Comparison of ENCODE assay signal across 29 cellular contexts in genomic region chr12:62856454-62856853, GRCh38.
"Had no signal": no experiment of that assay in that cellular context is flagged by ENCODE, and none has a peak within 500 bp of the region (broad histone marks: within the 10 kb centered on the region; RNA-seq: fewer than 3 reads in every experiment).

No MANE protein-coding gene starts in this region.

- DNase-seq: dermis blood vessel endothelial cell; dorsolateral prefrontal cortex; effector CD4-positive, alpha-beta T cell; effector memory CD8-positive, alpha-beta T cell; endodermal cell; erythroblast; esophagus squamous epithelium; foreskin fibroblast; foreskin melanocyte; gastrocnemius medialis; glutamatergic neuron; head of caudate nucleus; heart right ventricle; hippocampal formation; left cardiac atrium; left lung; left ventricle myocardium superior; lower lobe of right lung; mesenchymal stem cell; mucosa of descending colon; naive B cell had no signal

- H3K4me3 Mint-ChIP-seq: effector memory CD8-positive, alpha-beta T cell; endodermal cell; mesothelial cell of epicardium; naive B cell had no signal

- H3K4me1 ChIP-seq: esophagus squamous epithelium, left lung had no signal

- ATAC-seq: effector memory CD8-positive, alpha-beta T cell; esophagus mucosa; gastrocnemius medialis; heart right ventricle; left cardiac atrium; left lung; left ventricle myocardium superior; lower lobe of right lung; mucosa of descending colon had no signal

- H3K4me3 ChIP-seq: coronary artery, dorsolateral prefrontal cortex, esophagus squamous epithelium, gastrocnemius medialis, heart right ventricle, left lung, lower lobe of right lung, mucosa of descending colon had no signal

- H3K4me1 Mint-ChIP-seq: naive B cell had no signal

- H3K9me3 ChIP-seq: esophagus squamous epithelium, gastrocnemius medialis, heart right ventricle, left lung, lower lobe of right lung, mucosa of descending colon had no signal

- H3K36me3 ChIP-seq: esophagus squamous epithelium, gastrocnemius medialis, heart right ventricle, left lung, lower lobe of right lung had no signal

- H3K27me3 Mint-ChIP-seq: naive B cell had no signal

- H3K36me3 Mint-ChIP-seq: mesothelial cell of epicardium, naive B cell had no signal

- FAIRE-seq: colon, endometrium, islet of Langerhans, keratinocyte had no signal

- H3K27ac ChIP-seq: coronary artery, epithelial cell of prostate, esophagus squamous epithelium, gastrocnemius medialis, left lung, lower lobe of right lung had no signal

- H3K27ac Mint-ChIP-seq: effector memory CD8-positive, alpha-beta T cell; endodermal cell; mesothelial cell of epicardium had no signal

- H3K9me3 Mint-ChIP-seq: effector memory CD8-positive, alpha-beta T cell; endodermal cell; mesothelial cell of epicardium; naive B cell had no signal

- H3K27me3 ChIP-seq: dorsolateral prefrontal cortex, esophagus squamous epithelium, gastrocnemius medialis, heart right ventricle, left lung had no signal
